In genomic region chr16:67699265-67699664, GRCh38 we compare ENCODE assay signal across 27 cellular contexts.
"Had no signal": no experiment of that assay in that cellular context is flagged by ENCODE, and none has a peak within 500 bp of the region (broad histone marks: within the 10 kb centered on the region; RNA-seq: fewer than 3 reads in every experiment).

No MANE protein-coding gene starts in this region.

- H3K4me1 ChIP-seq: colonic mucosa had no signal

- ATAC-seq: activated CD4-positive, CD25-positive, alpha-beta regulatory T cell treated with anti-CD3 and anti-CD28 coated beads, Interleukin-2, amount 50 U/mL, for 24 hours; activated CD8-positive, alpha-beta T cell treated with anti-CD3 and anti-CD28 coated beads for 36 hours; activated naive CD8-positive, alpha-beta T cell treated with anti-CD3 and anti-CD28 coated beads, Interleukin-2, amount 50 U/mL, for 24 hours; body of pancreas; esophagus mucosa; T-helper 17 cell had no signal

- H3K27ac ChIP-seq: adrenal gland, body of pancreas, colonic mucosa, WERI-Rb-1 had no signal

- H3K27me3 ChIP-seq: adrenal gland, body of pancreas, colonic mucosa had no signal

- H3K9me3 ChIP-seq: adrenal gland, body of pancreas, colonic mucosa had no signal

- H3K36me3 ChIP-seq: adrenal gland, colonic mucosa had no signal

- DNase-seq: activated B cell treated with CpG ODN at 0.5 μM for 24 hours; activated CD4-positive, alpha-beta T cell treated with anti-CD3 and anti-CD28 coated beads for 48 hours; activated CD4-positive, alpha-beta T cell treated with anti-CD3 and anti-CD28 coated beads, Interleukin-2, amount 50 U/mL, for 1 hour; activated CD4-positive, alpha-beta T cell treated with anti-CD3 and anti-CD28 coated beads, Interleukin-2, amount 50 U/mL, for 48 hours; activated CD8-positive, alpha-beta memory T cell treated with anti-CD3 and anti-CD28 coated beads for 24 hours; activated CD8-positive, alpha-beta T cell treated with anti-CD3 and anti-CD28 coated beads for 36 hours; activated effector memory CD4-positive, alpha-beta T cell treated with anti-CD3 and anti-CD28 coated beads, Interleukin-2, amount 50 U/mL, for 16 hours; activated naive CD4-positive, alpha-beta T cell treated with anti-CD3 and anti-CD28 coated beads for 36 hours; activated naive CD8-positive, alpha-beta T cell treated with anti-CD3 and anti-CD28 coated beads for 36 hours; activated naive CD8-positive, alpha-beta T cell treated with anti-CD3 and anti-CD28 coated beads, Interleukin-2, amount 50 U/mL, for 24 hours; activated T-cell treated with anti-CD3 and anti-CD28 coated beads, Interleukin-2, amount 50 U/mL, for 1 hour; activated T-cell treated with anti-CD3 and anti-CD28 coated beads, Interleukin-2, amount 50 U/mL, for 48 hours; adrenal gland; amygdala; aorta; body of pancreas; central memory CD4-positive, alpha-beta T cell; cerebellar nuclear complex; colonic mucosa; effector CD8-positive, alpha-beta T cell; foreskin fibroblast; T-helper 1 cell; T-helper 17 cell; T1000; WERI-Rb-1 had no signal

- H3K4me3 ChIP-seq: adrenal gland, body of pancreas, colonic mucosa had no signal
